In the genomic region with DNA sequence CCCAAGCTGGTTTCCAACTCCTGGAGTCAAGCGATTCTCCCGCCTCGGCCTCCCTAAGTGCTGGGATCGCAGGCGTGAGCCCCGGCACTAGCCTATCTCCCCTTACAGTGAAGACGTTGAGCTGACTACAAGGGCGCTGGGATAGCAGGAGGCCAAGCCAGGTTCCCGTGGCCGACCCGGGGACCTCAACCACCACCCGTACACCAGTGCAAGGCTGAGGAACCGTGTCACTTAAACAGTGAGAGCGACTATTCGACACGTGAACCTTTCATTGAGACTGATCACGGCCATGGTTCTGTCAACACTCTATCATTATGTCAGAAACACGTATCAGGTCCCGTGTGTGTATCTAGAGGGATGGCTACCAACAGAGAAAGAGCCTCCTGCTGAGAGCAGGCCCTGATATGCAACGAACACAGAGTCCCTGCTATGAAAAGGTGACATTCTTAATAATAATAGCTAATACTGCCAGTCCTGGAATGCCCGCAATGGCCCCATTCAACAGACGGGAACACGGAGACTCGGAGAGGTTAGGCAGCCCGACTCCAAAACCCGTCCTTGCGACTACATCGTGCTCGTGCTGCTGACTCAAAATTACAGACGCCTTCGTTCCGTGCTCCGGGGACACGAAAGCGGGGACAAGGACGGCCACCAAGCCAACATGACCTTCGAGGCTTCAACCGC, we compare ENCODE assay signal across 8 cellular contexts. TPM values are rescaled to one million over a fixed set of nuclear protein-coding genes. Genes with fewer than 3 reads are reported as not detected.
DNase-seq lines count a peak whose midpoint lies in the region; ATAC-seq and TF ChIP-seq lines count a peak whose summit lies in the region.

No MANE protein-coding gene starts in this region.

- peaks cover 12% of the 10 kb centered on the region for H3K36me3 Mint-ChIP-seq in activated CD4-positive, alpha-beta T cell treated with anti-CD3 and anti-CD28 coated beads, Interleukin-2, amount 10 ng/mL, durations not matched to agents 24 days and 14 days (ENCODE audit: low read depth)

- H3K36me3 ChIP-seq in DND-41 (ENCODE audit: insufficient read depth, low read length), result peaks cover 15% of the 10 kb centered on the region
- H3K36me3 ChIP-seq in fibroblast of lung (ENCODE audit: control insufficient read depth, insufficient read depth, low read length), result no peaks in the 10 kb centered on the region
- H3K36me3 ChIP-seq in neutrophil, result no peaks in the 10 kb centered on the region

- H3K9me3 Mint-ChIP-seq in activated CD4-positive, alpha-beta T cell treated with anti-CD3 and anti-CD28 coated beads, Interleukin-2, amount 10 ng/mL, durations not matched to agents 24 days and 14 days, result no peaks in the 10 kb centered on the region

- ATAC-seq in DND-41 (ENCODE audit: insufficient read depth, low read depth) (no peak), HG03460 (IDR thresholded peaks at IDR 0.05; ENCODE audit: unreplicated experiment) (no peak), HG03442 (IDR thresholded peaks at IDR 0.05; ENCODE audit: unreplicated experiment) (no peak)

- H4K20me1 ChIP-seq in DND-41 (ENCODE audit: insufficient read depth, low read length), result peaks cover 48% of the 10 kb centered on the region
- no peaks in the 10 kb centered on the region for H4K20me1 ChIP-seq in fibroblast of lung (ENCODE audit: control insufficient read depth, extremely low read depth, insufficient read depth, low read length)

- peak overlapping the region; percentile 96 for H3K27ac Mint-ChIP-seq in activated CD4-positive, alpha-beta T cell treated with anti-CD3 and anti-CD28 coated beads, Interleukin-2, amount 10 ng/mL, durations not matched to agents 24 days and 14 days

- peak overlapping the region; percentile 94 for H3K4me3 Mint-ChIP-seq in activated CD4-positive, alpha-beta T cell treated with anti-CD3 and anti-CD28 coated beads, Interleukin-2, amount 10 ng/mL, durations not matched to agents 24 days and 14 days

- peak; percentile 32 for DNase-seq in DND-41
- peak; percentile 29 for DNase-seq in HT1080 (ENCODE audit: low read depth)
- DNase-seq in activated CD4-positive, alpha-beta T cell treated with anti-CD3 and anti-CD28 coated beads, Interleukin-2, amount 10 ng/mL, durations not matched to agents 24 days and 14 days, result no peak
- DNase-seq in fibroblast of lung (ENCODE audit: low read depth in 2 of 2), result peak in 1 of 2 donors; percentile 18
- no peak for DNase-seq in ecto neural progenitor cell (ENCODE audit: low spot score)

- H3K79me2 ChIP-seq in DND-41 (ENCODE audit: insufficient read depth, low read length), result peaks cover 58% of the 10 kb centered on the region
- peaks cover 50% of the 10 kb centered on the region for H3K79me2 ChIP-seq in fibroblast of lung (ENCODE audit: control insufficient read depth, insufficient read depth, low read length)

- intact Hi-C loops in activated CD4-positive, alpha-beta T cell treated with anti-CD3 and anti-CD28 coated beads, Interleukin-2, amount 10 ng/mL, durations not matched to agents 24 days and 14 days (cut with micrococcal nuclease), result loop anchor here (1.0 to 5.0 kb wide), 3 partner anchors 395 to 615 kb away; a partner anchor contains a TSS

- no peaks in the 10 kb centered on the region for H3K27me3 ChIP-seq in DND-41 (ENCODE audit: insufficient read depth, low read length, poor library complexity)
- H3K27me3 ChIP-seq in fibroblast of lung (ENCODE audit: control insufficient read depth, insufficient read depth, low read length), result no peaks in the 10 kb centered on the region
- no peaks in the 10 kb centered on the region for H3K27me3 ChIP-seq in neutrophil

- peak overlapping the region; percentile 73 to 91 for H3K4me3 ChIP-seq in DND-41 (ENCODE audit: low read depth in 1 of 2, low read length in 2 of 2)
- H3K4me3 ChIP-seq in fibroblast of lung (replicated peaks in 1 of 4; ENCODE audit: control extremely low read depth in 1 of 4, insufficient read depth in 1 of 4, low read depth in 3 of 4, low read length in 4 of 4), result peak overlapping the region; percentile 56 to 90 (median 72)
- peak overlapping the region; percentile 84 to 90 for H3K4me3 ChIP-seq in neutrophil (ENCODE audit: low read depth in 1 of 2, low read length in 1 of 2)

- TF ChIP-seq CTCF in DND-41 (IDR thresholded peaks at IDR 0.05; ENCODE audit: borderline replicate concordance, extremely low read depth, low read length, poor library complexity, severe bottlenecking) (no peak), fibroblast of lung (conservative IDR thresholded peaks at IDR 0.05 in 1 of 2, IDR thresholded peaks at IDR 0.05 in 1 of 2; ENCODE audit: low read depth in 1 of 2, low read length in 2 of 2) (no peak), neutrophil (IDR thresholded peaks at IDR 0.05) (no peak)

- H3K9me3 ChIP-seq in DND-41 (ENCODE audit: insufficient read depth, low read length, severe bottlenecking) (no peaks in the 10 kb centered on the region), fibroblast of lung (ENCODE audit: control insufficient read depth, insufficient read depth, low read depth, low read length) (no peaks in the 10 kb centered on the region), neutrophil (no peaks in the 10 kb centered on the region)

- H3K4me1 ChIP-seq in DND-41 (ENCODE audit: insufficient read depth, low read length) (peaks cover 55% of the 10 kb centered on the region), fibroblast of lung (ENCODE audit: control insufficient read depth, extremely low read depth, insufficient read depth, low read length) (no peaks in the 10 kb centered on the region), neutrophil (ENCODE audit: control insufficient read depth in 1 of 2, insufficient read depth in 1 of 2, low read depth in 1 of 2, low read length in 1 of 2) (peaks cover 15 to 17% of the 10 kb centered on the region in 2 experiments)

- H3K27me3 Mint-ChIP-seq in activated CD4-positive, alpha-beta T cell treated with anti-CD3 and anti-CD28 coated beads, Interleukin-2, amount 10 ng/mL, durations not matched to agents 24 days and 14 days, result peaks cover 9% of the 10 kb centered on the region

- H3K4me1 Mint-ChIP-seq in activated CD4-positive, alpha-beta T cell treated with anti-CD3 and anti-CD28 coated beads, Interleukin-2, amount 10 ng/mL, durations not matched to agents 24 days and 14 days, result peaks cover 44% of the 10 kb centered on the region

- H3K27ac ChIP-seq in DND-41 (ENCODE audit: low read length) (peak overlapping the region; percentile 80), fibroblast of lung (ENCODE audit: insufficient read depth, low read length) (peak overlapping the region; percentile 88), neutrophil (peak overlapping the region; percentile 93)

- H3K9ac ChIP-seq in DND-41 (ENCODE audit: low read depth, low read length) (peak overlapping the region; percentile 84), fibroblast of lung (ENCODE audit: insufficient read depth, low read length) (peak overlapping the region; percentile 97)

- peak overlapping the region; percentile 99 for H3K4me2 ChIP-seq in DND-41 (ENCODE audit: insufficient read depth, low read length)
- peak overlapping the region; percentile 83 for H3K4me2 ChIP-seq in fibroblast of lung (ENCODE audit: extremely low read depth, insufficient read depth, low read length)

- H2AFZ ChIP-seq in DND-41 (ENCODE audit: low read depth, low read length) (peak overlapping the region; percentile 75), fibroblast of lung (ENCODE audit: low read length) (no peak overlapping the region)

RNA-seq across cellular contexts. Expression of a gene that starts 0.9 kb away (rescaled TPM):
- total RNA-seq in HT1080 (2014; rRNA removed; shearing (Covaris generic)), result 71.5 and 75.6 TPM in 2 replicates
- 45.8 and 54.4 TPM in 2 replicates for polyA plus RNA-seq in HT1080 (2015; cell fraction: cytosol; rRNA removed)
- 53.6 and 57.5 TPM in 2 replicates for polyA plus RNA-seq in HT1080 (2015; cell fraction: nucleus; rRNA removed)
- 71.8 and 74.6 TPM in 2 replicates for total RNA-seq in activated CD4-positive, alpha-beta T cell treated with anti-CD3 and anti-CD28 coated beads, Interleukin-2, amount 10 ng/mL, durations not matched to agents 24 days and 14 days
- 38.5 and 41.0 TPM in 2 replicates for total RNA-seq in fibroblast of lung
- 36.3 and 38.3 TPM in 2 replicates for polyA plus RNA-seq in fibroblast of lung
- 32.1 and 32.4 TPM in 2 replicates for polyA plus RNA-seq in fibroblast of lung (2012)
- 13.6 and 19.2 TPM in 2 replicates for polyA minus RNA-seq in fibroblast of lung (ENCODE audit: low replicate concordance)

RNA-seq across cellular contexts. Expression of a gene that starts 31.6 kb away (rescaled TPM):
- 1.2 and 2.1 TPM in 2 replicates for total RNA-seq in HT1080 (2014; rRNA removed; shearing (Covaris generic))
- polyA plus RNA-seq in HT1080 (2015; cell fraction: cytosol; rRNA removed), result 1.6 TPM in 2 replicates
- 4.2 and 8.2 TPM in 2 replicates for polyA plus RNA-seq in HT1080 (2015; cell fraction: nucleus; rRNA removed)
- 5.5 and 5.9 TPM in 2 replicates for total RNA-seq in activated CD4-positive, alpha-beta T cell treated with anti-CD3 and anti-CD28 coated beads, Interleukin-2, amount 10 ng/mL, durations not matched to agents 24 days and 14 days
- total RNA-seq in fibroblast of lung, result 6.9 and 11.2 TPM in 2 replicates
- polyA plus RNA-seq in fibroblast of lung, result 8.4 and 9.9 TPM in 2 replicates
- polyA plus RNA-seq in fibroblast of lung (2012), result 6.1 and 6.4 TPM in 2 replicates
- 2.0 TPM in 1 of 2 replicates, not detected in the other for polyA minus RNA-seq in fibroblast of lung (ENCODE audit: low replicate concordance)

Comparison
In these comparisons a context has a peak if more than half of its experiments do, and no peak if none do; other contexts are left out.
1. DNase-seq: peak in DND-41 (single experiment) and HT1080 (single experiment); none in activated CD4-positive, alpha-beta T cell treated with anti-CD3 and anti-CD28 coated beads, Interleukin-2, amount 10 ng/mL, durations not matched to agents 24 days and 14 days (single experiment) and ecto neural progenitor cell (single experiment).
2. Peak in every context shown above with its lines, with median percentiles within 50 percentile points of each other: H3K27ac ChIP-seq and H3K4me3 ChIP-seq.